21 cellular contexts compared by ENCODE assay signal in the genomic region with DNA sequence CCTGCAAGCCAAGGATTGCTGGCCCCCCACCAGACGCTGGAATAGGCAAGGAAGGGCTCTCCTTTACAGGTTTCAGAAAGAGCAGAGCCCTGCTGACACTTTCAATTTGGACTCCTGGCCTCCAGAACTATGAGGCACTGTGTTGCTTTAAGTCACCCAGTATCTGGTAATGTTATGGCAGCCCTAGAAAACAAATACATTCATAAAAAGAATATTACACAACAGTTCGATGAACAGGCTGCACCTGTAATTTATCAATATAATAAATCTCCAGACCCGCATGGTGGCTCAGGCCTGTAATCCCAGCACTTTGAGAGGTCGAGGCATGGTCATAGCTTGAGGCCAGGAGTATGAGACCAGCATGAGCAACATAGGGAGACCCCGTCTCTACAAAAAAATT. TPM values are rescaled to one million over a fixed set of nuclear protein-coding genes. Genes with fewer than 3 reads are reported as not detected.
A peak's percentile ranks its signal among the peaks of the same experiment; 100 is the strongest.
DNase-seq lines count a peak whose midpoint lies in the region; ATAC-seq and TF ChIP-seq lines count a peak whose summit lies in the region.
"Had no signal": no experiment of that assay in that cellular context is flagged by ENCODE, and none has a peak within 500 bp of the region (broad histone marks: within the 10 kb centered on the region; RNA-seq: fewer than 3 reads in every experiment).

No MANE protein-coding gene starts in this region.

- H3K27ac ChIP-seq in H9 (ENCODE audit: insufficient read length, low read depth, low read length): no peak overlapping the region
- peak overlapping the region; percentile 99 for H3K27ac ChIP-seq in VCaP
- peak overlapping the region; percentile 91 to 98 (median 94) for H3K27ac ChIP-seq in gastrocnemius medialis
- H3K27ac ChIP-seq: BLaER1 treated with 17β-estradiol and CSF1 and Interleukin-3, amounts not matched to agents 10 nM and 100 nM; GM23248 had no signal

- no peak overlapping the region for H3K9ac ChIP-seq in H9 (ENCODE audit: extremely low read depth, insufficient read length, low read length)
- H3K9ac ChIP-seq: BLaER1 treated with 17β-estradiol and CSF1 and Interleukin-3, amounts not matched to agents 10 nM and 100 nM; GM23248 had no signal

- H3K27ac Mint-ChIP-seq in H9: no peak overlapping the region
- H3K27ac Mint-ChIP-seq: CD14-positive monocyte; CD4-positive, alpha-beta T cell; CD8-positive, alpha-beta memory T cell; HFFc6 had no signal

- intact Hi-C loops in gastrocnemius medialis (cut with DNase I; ENCODE audit: low total_unique reads): no loop called here

- no peak overlapping the region for H3K14ac ChIP-seq in H9 (ENCODE audit: insufficient read depth, low read length)

- no peak overlapping the region for H2BK5ac ChIP-seq in H9 (ENCODE audit: insufficient read length, low read length)

- H3K79me1 ChIP-seq in H9 (ENCODE audit: insufficient read depth, low read depth, low read length, poor library complexity, severe bottlenecking): no peaks in the 10 kb centered on the region

- no peak for TF ChIP-seq POLR2A in gastrocnemius medialis (IDR thresholded peaks at IDR 0.05)

- peaks cover 0 to 6% of the 10 kb centered on the region in 2 donors for H3K36me3 ChIP-seq in gastrocnemius medialis
- H3K36me3 ChIP-seq: BE2C; BLaER1 treated with 17β-estradiol and CSF1 and Interleukin-3, amounts not matched to agents 10 nM and 100 nM had no signal

- no peak overlapping the region for H4K5ac ChIP-seq in H9 (ENCODE audit: insufficient read length, low read depth, low read length)

- no peak overlapping the region for H2AK5ac ChIP-seq in H9 (ENCODE audit: insufficient read length, low read length)

- H2BK20ac ChIP-seq in H9 (ENCODE audit: low read depth, low read length, poor library complexity, severe bottlenecking): no peak overlapping the region

- H2BK15ac ChIP-seq in H9 (ENCODE audit: low read depth, low read length): 0 out of 2 replicates have a peak overlapping the region, but pooled peaks have one; percentile 58

- no peak overlapping the region for H3T11ph ChIP-seq in H9 (ENCODE audit: low read length)

- H3K4me3 ChIP-seq in gastrocnemius medialis: no peak overlapping the region
- H3K4me3 ChIP-seq: BLaER1 treated with 17β-estradiol and CSF1 and Interleukin-3, amounts not matched to agents 10 nM and 100 nM; GM12878; GM23248 had no signal

- no peaks in the 10 kb centered on the region for H4K20me1 ChIP-seq in H9 (ENCODE audit: control insufficient read depth, insufficient read depth, insufficient read length)
- H4K20me1 ChIP-seq: BLaER1 treated with 17β-estradiol and CSF1 and Interleukin-3, amounts not matched to agents 10 nM and 100 nM had no signal

- no peak overlapping the region for H2AFZ ChIP-seq in H9 (ENCODE audit: low read length)
- H2AFZ ChIP-seq: GM23248 had no signal

- no peaks in the 10 kb centered on the region; the same call in 1 of the 2 replicates for H3K79me2 ChIP-seq in H9 (ENCODE audit: insufficient read depth, low read length)

- H3K4me1 ChIP-seq in H9 (ENCODE audit: insufficient read depth, low read length) (no peaks in the 10 kb centered on the region), gastrocnemius medialis (peaks cover 38 to 55% of the 10 kb centered on the region in 2 donors)
- H3K4me1 ChIP-seq: BE2C; BLaER1 treated with 17β-estradiol and CSF1 and Interleukin-3, amounts not matched to agents 10 nM and 100 nM had no signal

- no peak for ATAC-seq in gastrocnemius medialis
- ATAC-seq: GM12878, HCT116 had no signal

- no peak for TF ChIP-seq CTCF in H9 (conservative IDR thresholded peaks at IDR 0.05)
- no peak for TF ChIP-seq CTCF in VCaP (conservative IDR thresholded peaks at IDR 0.05)
- no peak for TF ChIP-seq CTCF in gastrocnemius medialis (IDR thresholded peaks at IDR 0.05 in 4 of 5, conservative IDR thresholded peaks at IDR 0.05 in 1 of 5)

- H3K4me1 Mint-ChIP-seq in H9: peaks cover 5 to 16% of the 10 kb centered on the region in 2 experiments
- H3K4me1 Mint-ChIP-seq: CD14-positive monocyte; CD8-positive, alpha-beta memory T cell had no signal

- H2BK12ac ChIP-seq in H9 (ENCODE audit: insufficient read length, low read depth, low read length): no peak overlapping the region

- H2BK120ac ChIP-seq in H9 (ENCODE audit: low read depth, low read length, poor library complexity, severe bottlenecking): no peak overlapping the region

- in situ Hi-C loops in gastrocnemius medialis (cut with MboI; ENCODE audit: low sequenced_read_pairs in 4 of 4): no loop called here

- peaks cover 4% of the 10 kb centered on the region; the same call in 1 of the 2 replicates for H3K27me3 Mint-ChIP-seq in H9 (ENCODE audit: low read depth)
- H3K27me3 Mint-ChIP-seq: CD4-positive, alpha-beta T cell had no signal

- peaks cover 3 to 6% of the 10 kb centered on the region in 2 experiments; a peak in 4 of 5 replicates for H3K9me3 Mint-ChIP-seq in H9
- H3K9me3 Mint-ChIP-seq: CD4-positive, alpha-beta T cell; CD8-positive, alpha-beta memory T cell; HFFc6 had no signal

- H3K4me3 Mint-ChIP-seq in H9: no peak overlapping the region
- H3K4me3 Mint-ChIP-seq: CD14-positive monocyte; CD4-positive, alpha-beta T cell; CD8-positive, alpha-beta memory T cell; HFFc6 had no signal

- H3K4me2 ChIP-seq in H9 (ENCODE audit: insufficient read depth, insufficient read length, low read length): no peak overlapping the region
- H3K4me2 ChIP-seq: BLaER1 treated with 17β-estradiol and CSF1 and Interleukin-3, amounts not matched to agents 10 nM and 100 nM had no signal

- H3K23ac ChIP-seq in H9 (ENCODE audit: insufficient read length, low read depth, low read length): no peak overlapping the region

- H3K23me2 ChIP-seq in H9 (ENCODE audit: insufficient read length, low read depth, low read length, poor library complexity, severe bottlenecking): no peaks in the 10 kb centered on the region

- H3K4ac ChIP-seq in H9 (ENCODE audit: low read depth, low read length): no peak overlapping the region

- no peak overlapping the region for H3K18ac ChIP-seq in H9 (ENCODE audit: insufficient read length, low read depth, low read length)

- H4K91ac ChIP-seq in H9 (ENCODE audit: insufficient read length, low read depth, low read length): no peak overlapping the region

- H3K56ac ChIP-seq in H9 (ENCODE audit: insufficient read length, low read depth, low read length): peak overlapping the region; percentile 93

- no CpG with 5 or more reads among the region's 5 CpGs for WGBS in H9 (ENCODE audit: extremely low coverage, insufficient read length, low lambda C conversion rate)

- DNase-seq in H9 (no peak), gastrocnemius medialis (no peak), NCI-H1694 treated with DMSO at 0.1 percent for 48 hours (lab: John Stamatoyannopoulos, UW) (no peak), AG20443 (ENCODE audit: low spot score) (no peak)
- DNase-seq in stimulated activated CD8-positive, alpha-beta memory T cell treated with anti-CD3 and anti-CD28 coated beads, Interleukin-4, amount 100 ng/mL, for 48 hours: no peak
- DNase-seq: AML-193; BE2C; CD4-positive, alpha-beta T cell; CD8-positive, alpha-beta memory T cell; DMS 273 treated with DMSO at 0.1 percent for 48 hours; DMS79; EL; GDM1; GM23248; H7; HFFc6 had no signal

- no peak overlapping the region for H4K8ac ChIP-seq in H9 (replicated peaks; ENCODE audit: insufficient read length, low read depth, low read length)

- peaks cover 8 to 20% (median 14%) of the 10 kb centered on the region in 3 experiments for H3K36me3 Mint-ChIP-seq in H9 (ENCODE audit: insufficient read depth in 1 of 3, low read depth in 3 of 3)
- H3K36me3 Mint-ChIP-seq: CD14-positive monocyte had no signal

- H3K27me3 ChIP-seq in H9 (ENCODE audit: insufficient read depth, low read length) (no peaks in the 10 kb centered on the region), gastrocnemius medialis (no peaks in the 10 kb centered on the region)
- H3K27me3 ChIP-seq: BE2C; BLaER1 treated with 17β-estradiol and CSF1 and Interleukin-3, amounts not matched to agents 10 nM and 100 nM had no signal

- H3K9me3 ChIP-seq in H9 (ENCODE audit: control insufficient read depth, low read depth, low read length) (no peaks in the 10 kb centered on the region), gastrocnemius medialis (no peaks in the 10 kb centered on the region)
- H3K9me3 ChIP-seq: BE2C; BLaER1 treated with 17β-estradiol and CSF1 and Interleukin-3, amounts not matched to agents 10 nM and 100 nM had no signal

RNA-seq across cellular contexts. Expression of gene CMBL, which starts 7.5 kb away (rescaled TPM):
- total RNA-seq in H9 (2021) (12.2 and 12.6 TPM in 2 replicates), gastrocnemius medialis (10 to 100 TPM in 3 of 4 donors, 1 to 10 TPM in 1; 7.8 to 46.7 (median 35.6) TPM)

RNA-seq across cellular contexts. Expression of gene CCT5, which starts 50.2 kb away (rescaled TPM):
- 530 and 532 TPM in 2 replicates for total RNA-seq in H9 (2021)
- total RNA-seq in gastrocnemius medialis: 100 to 1,000 TPM; 201 to 329 (median 267) TPM

RNA-seq across cellular contexts. Expression of gene ATPSCKMT, which starts 50.6 kb away (rescaled TPM):
- total RNA-seq in H9 (2021) (10.5 and 11.0 TPM in 2 replicates), gastrocnemius medialis (10 to 100 TPM in 2 of 4 donors, 1 to 10 TPM in 2; 9.2 to 18.2 (median 10.5) TPM)

RNA-seq across cellular contexts. Expression of gene MARCHF6, which starts 53.2 kb away (rescaled TPM):
- total RNA-seq in H9 (2021) (114 and 118 TPM in 2 replicates), gastrocnemius medialis (100 to 1,000 TPM; 139 to 173 (median 146) TPM)
